Comparison of ENCODE assay signal across 2 cellular contexts in the genomic region with DNA sequence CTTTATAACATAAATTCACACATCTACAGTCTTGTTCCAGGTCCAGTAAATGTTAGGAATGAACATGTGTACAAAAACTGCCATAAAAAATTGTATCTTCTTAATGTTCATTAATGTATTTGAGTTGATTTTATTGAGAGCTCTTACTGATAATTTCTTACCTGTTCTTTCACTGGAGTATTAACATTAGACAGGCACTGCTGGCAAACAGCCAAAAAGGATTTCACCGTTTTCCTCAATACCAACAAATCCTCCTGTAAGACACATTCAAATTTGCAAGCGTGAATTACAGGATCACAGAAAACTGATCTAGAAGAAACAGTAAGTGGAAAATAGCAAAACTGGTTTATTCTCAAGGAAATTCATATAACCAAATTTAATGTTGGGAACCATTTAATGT.
TF ChIP-seq lines count a peak whose summit lies in the region.

No MANE protein-coding gene starts in this region.

TF ChIP-seq in K562, 482 proteins besides CTCF, POLR2A, EP300 and RAD21 (continued from another document):
- TF ChIP-seq NFIX (CRISPR knock-in tag; IDR thresholded peaks at IDR 0.05; ENCODE audit: low read depth), result 0 out of 2 replicates have a peak, but pooled peaks have one; percentile 52
- no peak for TF ChIP-seq RB1 (IDR thresholded peaks at IDR 0.05; ENCODE audit: low read depth)
- no peak for TF ChIP-seq FOXK2 (conservative IDR thresholded peaks at IDR 0.05 in 1 of 2, IDR thresholded peaks at IDR 0.05 in 1 of 2; ENCODE audit: low read depth in 2 of 2)
- peak; percentile 80 for TF ChIP-seq NFIC (IDR thresholded peaks at IDR 0.05)
- no peak for TF ChIP-seq ZSCAN32 (CRISPR knock-in tag; IDR thresholded peaks at IDR 0.05)
- TF ChIP-seq, protein P1, sequence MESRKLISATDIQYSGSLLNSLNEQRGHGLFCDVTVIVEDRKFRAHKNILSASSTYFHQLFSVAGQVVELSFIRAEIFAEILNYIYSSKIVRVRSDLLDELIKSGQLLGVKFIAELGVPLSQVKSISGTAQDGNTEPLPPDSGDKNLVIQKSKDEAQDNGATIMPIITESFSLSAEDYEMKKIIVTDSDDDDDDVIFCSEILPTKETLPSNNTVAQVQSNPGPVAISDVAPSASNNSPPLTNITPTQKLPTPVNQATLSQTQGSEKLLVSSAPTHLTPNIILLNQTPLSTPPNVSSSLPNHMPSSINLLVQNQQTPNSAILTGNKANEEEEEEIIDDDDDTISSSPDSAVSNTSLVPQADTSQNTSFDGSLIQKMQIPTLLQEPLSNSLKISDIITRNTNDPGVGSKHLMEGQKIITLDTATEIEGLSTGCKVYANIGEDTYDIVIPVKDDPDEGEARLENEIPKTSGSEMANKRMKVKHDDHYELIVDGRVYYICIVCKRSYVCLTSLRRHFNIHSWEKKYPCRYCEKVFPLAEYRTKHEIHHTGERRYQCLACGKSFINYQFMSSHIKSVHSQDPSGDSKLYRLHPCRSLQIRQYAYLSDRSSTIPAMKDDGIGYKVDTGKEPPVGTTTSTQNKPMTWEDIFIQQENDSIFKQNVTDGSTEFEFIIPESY (CRISPR knock-in tag; IDR thresholded peaks at IDR 0.05), result no peak

TF ChIP-seq in WTC11, 78 proteins besides CTCF, POLR2A, EP300 and RAD21 (continued from another document):
- TF ChIP-seq, protein P2, sequence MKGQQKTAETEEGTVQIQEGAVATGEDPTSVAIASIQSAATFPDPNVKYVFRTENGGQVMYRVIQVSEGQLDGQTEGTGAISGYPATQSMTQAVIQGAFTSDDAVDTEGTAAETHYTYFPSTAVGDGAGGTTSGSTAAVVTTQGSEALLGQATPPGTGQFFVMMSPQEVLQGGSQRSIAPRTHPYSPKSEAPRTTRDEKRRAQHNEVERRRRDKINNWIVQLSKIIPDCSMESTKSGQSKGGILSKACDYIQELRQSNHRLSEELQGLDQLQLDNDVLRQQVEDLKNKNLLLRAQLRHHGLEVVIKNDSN (CRISPR knock-in tag; IDR thresholded peaks at IDR 0.05), result no peak
- TF ChIP-seq, protein P3, sequence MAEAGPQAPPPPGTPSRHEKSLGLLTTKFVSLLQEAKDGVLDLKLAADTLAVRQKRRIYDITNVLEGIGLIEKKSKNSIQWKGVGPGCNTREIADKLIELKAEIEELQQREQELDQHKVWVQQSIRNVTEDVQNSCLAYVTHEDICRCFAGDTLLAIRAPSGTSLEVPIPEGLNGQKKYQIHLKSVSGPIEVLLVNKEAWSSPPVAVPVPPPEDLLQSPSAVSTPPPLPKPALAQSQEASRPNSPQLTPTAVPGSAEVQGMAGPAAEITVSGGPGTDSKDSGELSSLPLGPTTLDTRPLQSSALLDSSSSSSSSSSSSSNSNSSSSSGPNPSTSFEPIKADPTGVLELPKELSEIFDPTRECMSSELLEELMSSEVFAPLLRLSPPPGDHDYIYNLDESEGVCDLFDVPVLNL (CRISPR knock-in tag; IDR thresholded peaks at IDR 0.05; ENCODE audit: borderline replicate concordance, low read depth), result no peak
- TF ChIP-seq ZBTB21 (CRISPR knock-in tag; IDR thresholded peaks at IDR 0.05; ENCODE audit: borderline replicate concordance), result no peak
- no peak for TF ChIP-seq ATF2 (CRISPR knock-in tag; IDR thresholded peaks at IDR 0.05; ENCODE audit: borderline replicate concordance, low read depth)
- no peak for TF ChIP-seq CDX4 (CRISPR knock-in tag; IDR thresholded peaks at IDR 0.05; ENCODE audit: borderline replicate concordance)
- TF ChIP-seq, protein P4, sequence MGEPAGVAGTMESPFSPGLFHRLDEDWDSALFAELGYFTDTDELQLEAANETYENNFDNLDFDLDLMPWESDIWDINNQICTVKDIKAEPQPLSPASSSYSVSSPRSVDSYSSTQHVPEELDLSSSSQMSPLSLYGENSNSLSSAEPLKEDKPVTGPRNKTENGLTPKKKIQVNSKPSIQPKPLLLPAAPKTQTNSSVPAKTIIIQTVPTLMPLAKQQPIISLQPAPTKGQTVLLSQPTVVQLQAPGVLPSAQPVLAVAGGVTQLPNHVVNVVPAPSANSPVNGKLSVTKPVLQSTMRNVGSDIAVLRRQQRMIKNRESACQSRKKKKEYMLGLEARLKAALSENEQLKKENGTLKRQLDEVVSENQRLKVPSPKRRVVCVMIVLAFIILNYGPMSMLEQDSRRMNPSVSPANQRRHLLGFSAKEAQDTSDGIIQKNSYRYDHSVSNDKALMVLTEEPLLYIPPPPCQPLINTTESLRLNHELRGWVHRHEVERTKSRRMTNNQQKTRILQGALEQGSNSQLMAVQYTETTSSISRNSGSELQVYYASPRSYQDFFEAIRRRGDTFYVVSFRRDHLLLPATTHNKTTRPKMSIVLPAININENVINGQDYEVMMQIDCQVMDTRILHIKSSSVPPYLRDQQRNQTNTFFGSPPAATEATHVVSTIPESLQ (CRISPR knock-in tag; IDR thresholded peaks at IDR 0.05), result no peak
- no peak for TF ChIP-seq GTF2I (CRISPR knock-in tag; conservative IDR thresholded peaks at IDR 0.05)
- no peak for TF ChIP-seq SMAD4 (CRISPR knock-in tag; IDR thresholded peaks at IDR 0.05)
- TF ChIP-seq, protein P5, sequence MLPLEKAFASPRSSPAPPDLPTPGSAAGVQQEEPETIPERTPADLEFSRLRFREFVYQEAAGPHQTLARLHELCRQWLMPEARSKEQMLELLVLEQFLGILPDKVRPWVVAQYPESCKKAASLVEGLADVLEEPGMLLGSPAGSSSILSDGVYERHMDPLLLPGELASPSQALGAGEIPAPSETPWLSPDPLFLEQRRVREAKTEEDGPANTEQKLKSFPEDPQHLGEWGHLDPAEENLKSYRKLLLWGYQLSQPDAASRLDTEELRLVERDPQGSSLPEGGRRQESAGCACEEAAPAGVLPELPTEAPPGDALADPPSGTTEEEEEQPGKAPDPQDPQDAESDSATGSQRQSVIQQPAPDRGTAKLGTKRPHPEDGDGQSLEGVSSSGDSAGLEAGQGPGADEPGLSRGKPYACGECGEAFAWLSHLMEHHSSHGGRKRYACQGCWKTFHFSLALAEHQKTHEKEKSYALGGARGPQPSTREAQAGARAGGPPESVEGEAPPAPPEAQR (CRISPR knock-in tag; IDR thresholded peaks at IDR 0.05), result no peak
- no peak for TF ChIP-seq ZNF512 (CRISPR knock-in tag; IDR thresholded peaks at IDR 0.05; ENCODE audit: borderline replicate concordance)
